Comparison of ENCODE assay signal across 9 cellular contexts in genomic region chr2:218395456-218395825, GRCh38. TPM values are rescaled to one million over a fixed set of nuclear protein-coding genes. Genes with fewer than 3 reads are reported as not detected.
DNase-seq lines count a peak whose midpoint lies in the region; ATAC-seq, FAIRE-seq and TF ChIP-seq lines count a peak whose summit lies in the region.
"Had no signal": no experiment of that assay in that cellular context is flagged by ENCODE, and none has a peak within 500 bp of the region (broad histone marks: within the 10 kb centered on the region; RNA-seq: fewer than 3 reads in every experiment).

No MANE protein-coding gene starts in this region.

- H3K9ac ChIP-seq in GM12878 (ENCODE audit: control insufficient read depth, insufficient read depth, low read length): peak overlapping the region; percentile 64

- H3K36me3 Mint-ChIP-seq in activated T-cell treated with anti-CD3 and anti-CD28 coated beads, Interleukin-2, amount 50 U/mL, for 4 hours (ENCODE audit: insufficient read depth): no peaks in the 10 kb centered on the region
- no peaks in the 10 kb centered on the region for H3K36me3 Mint-ChIP-seq in type B pancreatic cell

- no peak for TF ChIP-seq EP300 in GM12878 (IDR thresholded peaks at IDR 0.05; ENCODE audit: borderline replicate concordance in 1 of 2, control insufficient read depth in 1 of 2, low read depth in 2 of 2, low read length in 2 of 2)

- 11% methylated on average over 16 of the region's 16 CpGs for WGBS in GM12878 (ENCODE audit: insufficient coverage, insufficient replicate concordance, low lambda C conversion rate, missing lambda C conversion rate)

- TF ChIP-seq RAD21 in GM12878 (IDR thresholded peaks at IDR 0.05; ENCODE audit: insufficient read depth, low read depth, low read length): no peak

- no peaks in the 10 kb centered on the region for H3K9me3 ChIP-seq in GM12878 (replicated peaks; ENCODE audit: control insufficient read depth, insufficient read depth, low read length)
- no peaks in the 10 kb centered on the region for H3K9me3 ChIP-seq in lower lobe of right lung

- H3K79me2 ChIP-seq in GM12878 (ENCODE audit: control insufficient read depth, insufficient read depth, low read length): peaks cover 32% of the 10 kb centered on the region

- peak overlapping the region; percentile 51; the same call in 1 of the 2 replicates for H3K4me3 ChIP-seq in GM12878
- H3K4me3 ChIP-seq in lower lobe of right lung: peak overlapping the region; percentile 99

- H3K27ac Mint-ChIP-seq in type B pancreatic cell: peak overlapping the region; percentile 99

- H3K27me3 Mint-ChIP-seq in activated T-cell treated with anti-CD3 and anti-CD28 coated beads, Interleukin-2, amount 50 U/mL, for 4 hours (ENCODE audit: low read depth): no peaks in the 10 kb centered on the region
- H3K27me3 Mint-ChIP-seq in type B pancreatic cell: peaks cover 18% of the 10 kb centered on the region

- RAD21 ChIA-PET in GM12878 (lab: Charles Lee; ENCODE audit: unreplicated experiment): interaction anchor here (1.0 to 2.5 kb wide), 6 partner anchors 11 to 124 kb away, joined by 3 to 14 read pairs (median 4); partner anchors contain the start of gene SLC11A1

- POLR2A ChIA-PET in GM12878 (lab: Charles Lee): interaction anchor here (1.7 to 2.8 kb wide), 3 partner anchors 9 to 105 kb away, joined by 8 to 19 read pairs (median 19); no protein-coding TSS in a partner anchor

- in situ Hi-C loops in GM12878 (cut with MboI): loop anchor here (25.0 kb wide), 1 partner anchor 108 kb away; the partner anchor contains the start of gene TMBIM1

- BruUV-seq in GM12878 (replicated peaks; lab: Mats Ljungman, UMichigan): no TSS peak

- no peaks in the 10 kb centered on the region for H3K9me3 Mint-ChIP-seq in activated T-cell treated with anti-CD3 and anti-CD28 coated beads, Interleukin-2, amount 50 U/mL, for 4 hours
- no peaks in the 10 kb centered on the region for H3K9me3 Mint-ChIP-seq in type B pancreatic cell

- ATAC-seq in activated T-cell treated with anti-CD3 and anti-CD28 coated beads, Interleukin-2, amount 50 U/mL, for 4 hours: no peak
- ATAC-seq in GM12878: no peak
- ATAC-seq in lower lobe of right lung: no peak

- no peak for TF ChIP-seq CTCF in GM12878 (IDR thresholded peaks at IDR 0.05 in 2 of 3, conservative IDR thresholded peaks at IDR 0.05 in 1 of 3; ENCODE audit: control insufficient read depth in 2 of 3, extremely low read depth in 1 of 3, insufficient read depth in 1 of 3, low read depth in 3 of 3, low read length in 3 of 3)
- no peak for TF ChIP-seq CTCF in lower lobe of right lung (IDR thresholded peaks at IDR 0.05)
- TF ChIP-seq CTCF in type B pancreatic cell (conservative IDR thresholded peaks at IDR 0.05): no peak

- H3K27ac ChIP-seq in GM12878 (ENCODE audit: control insufficient read depth, insufficient read depth) (peak overlapping the region; percentile 96), lower lobe of right lung (peak overlapping the region; percentile 100)

- H3K27me3 ChIP-seq in GM12878 (replicated peaks in 1 of 2; ENCODE audit: control insufficient read depth in 2 of 2, insufficient read depth in 2 of 2, low read length in 1 of 2): no peaks in the 10 kb centered on the region
- no peaks in the 10 kb centered on the region for H3K27me3 ChIP-seq in lower lobe of right lung (ENCODE audit: low read depth)

- CTCF ChIA-PET in GM12878 (lab: Yijun Ruan, JAX): interaction anchor here (0.6 to 4.9 kb wide), 10 partner anchors 40 to 315 kb away, joined by 3 to 34 read pairs (median 6); partner anchors contain the start of gene TMBIM1

- DNase-seq in activated T-cell treated with anti-CD3 and anti-CD28 coated beads, Interleukin-2, amount 50 U/mL, for 4 hours: no peak
- DNase-seq in activated T-cell treated with anti-CD3 and anti-CD28 coated beads for 4 hours (no peak), GM12878 (ENCODE audit: low read depth, low spot score) (no peak), lower lobe of right lung (peak; percentile 59), type B pancreatic cell (ENCODE audit: extremely low spot score, unreplicated experiment) (no peak), KG1 (lab: John Stamatoyannopoulos, UW) (no peak), 8988T (no peak), RPMI8226 (no peak)

- H3K36me3 ChIP-seq in GM12878 (ENCODE audit: control insufficient read depth in 2 of 2, insufficient read depth in 2 of 2, low read length in 1 of 2) (no peaks in the 10 kb centered on the region), lower lobe of right lung (peaks cover 8% of the 10 kb centered on the region)

- H4K20me1 ChIP-seq in GM12878 (ENCODE audit: control insufficient read depth, insufficient read depth): no peaks in the 10 kb centered on the region

- intact Hi-C loops in GM12878 (cut with micrococcal nuclease; ENCODE audit: unreplicated experiment): loop anchor here (5.0 kb wide), 3 partner anchors 38 to 262 kb away; partner anchors contain the start of genes ARPC2, BCS1L, CATIP and ZNF142
- intact Hi-C loops in lower lobe of right lung (cut with DNase I): no loop called here

- no peak for FAIRE-seq in GM12878 (lab: Jason Lieb, UNC)

- no peak for TF ChIP-seq POLR2A in GM12878 (IDR thresholded peaks at IDR 0.05; ENCODE audit: low read depth, low read length)

- H3K4me3 Mint-ChIP-seq in activated T-cell treated with anti-CD3 and anti-CD28 coated beads, Interleukin-2, amount 50 U/mL, for 4 hours: peak overlapping the region; percentile 79
- peak overlapping the region; percentile 95 for H3K4me3 Mint-ChIP-seq in type B pancreatic cell

- peak overlapping the region; percentile 96 for H2AFZ ChIP-seq in GM12878 (ENCODE audit: control insufficient read depth, low read depth, low read length)

- SMC1A ChIA-PET in GM12878 (lab: Charles Lee; ENCODE audit: uncharacterized antibody, unreplicated experiment): interaction anchor here (1.0 to 1.2 kb wide), 2 partner anchors 39 to 94 kb away, joined by 3 read pairs; partner anchors contain the start of gene CATIP

- H3K4me1 Mint-ChIP-seq in activated T-cell treated with anti-CD3 and anti-CD28 coated beads, Interleukin-2, amount 50 U/mL, for 4 hours (ENCODE audit: low read depth): peaks cover 36% of the 10 kb centered on the region
- peaks cover 17% of the 10 kb centered on the region for H3K4me1 Mint-ChIP-seq in type B pancreatic cell (ENCODE audit: unreplicated experiment)

- H3K4me2 ChIP-seq in GM12878 (ENCODE audit: control insufficient read depth, insufficient read depth): peak overlapping the region; percentile 93

- H3K4me1 ChIP-seq in GM12878 (ENCODE audit: control insufficient read depth, insufficient read depth, low read length) (peaks cover 27% of the 10 kb centered on the region), lower lobe of right lung (peaks cover 31% of the 10 kb centered on the region)

RNA-seq across cellular contexts. Expression of gene CTDSP1, which starts 4.2 kb away (rescaled TPM):
- total RNA-seq in activated T-cell treated with anti-CD3 and anti-CD28 coated beads, Interleukin-2, amount 50 U/mL, for 4 hours: 10 to 100 TPM; 42.8 to 58.0 (median 52.7) TPM
- total RNA-seq in GM12878 (2013; cell fraction: nucleolus; rRNA removed): 73.6 and 91.2 TPM in 2 replicates
- total RNA-seq in GM12878 (2014; rRNA removed) (52.5 and 56.5 TPM in 2 replicates), GM12878 (2014; rRNA removed; fragmentation: Illumina TruSeq; extraction: Trizol) (30.9 and 32.5 TPM in 2 replicates), GM12878 (2021) (71.2 and 75.9 TPM in 2 replicates), lower lobe of right lung (168 TPM), type B pancreatic cell (ENCODE audit: low replicate concordance) (96.4 and 112 TPM in 2 replicates)
- polyA plus RNA-seq in GM12878 (2011; ENCODE audit: low read depth): 22.2 TPM
- polyA plus RNA-seq in GM12878 (2011; rRNA removed) (37.1 and 75.5 TPM in 2 replicates), GM12878 (2014; fragmentation: Illumina TruSeq; extraction: Trizol) (12.5 and 36.4 TPM in 2 replicates), GM12878 (2014; fragmentation: Nextera tagmentation; extraction: Ambion mirVana) (1 to 10 TPM; 3.0 to 6.2 TPM), GM12878 (2014; rRNA removed) (72.7 and 83.1 TPM in 2 replicates), GM12878 (2016; fragmentation: Nextera tagmentation; extraction: Ambion mirVana) (10 to 100 TPM; 13.7 to 15.6 TPM)
- 98.4 and 116 TPM in 2 replicates for polyA plus RNA-seq in GM12878 (2011; cell fraction: cytosol; rRNA removed)
- polyA plus RNA-seq in GM12878 (2011; cell fraction: nucleus; rRNA removed): 462 and 514 TPM in 2 replicates
- polyA plus RNA-seq in GM12878 (2012): 47.9 and 48.0 TPM in 2 replicates
- 53.1 and 87.5 TPM in 2 replicates for polyA minus RNA-seq in GM12878 (2011; rRNA and poly(A)+ RNA removed)
- 22.9 and 28.7 TPM in 2 replicates for polyA minus RNA-seq in GM12878 (2011; cell fraction: cytosol; rRNA and poly(A)+ RNA removed)
- 85.7 and 129 TPM in 2 replicates for polyA minus RNA-seq in GM12878 (2011; cell fraction: nucleus; rRNA and poly(A)+ RNA removed)

RNA-seq across cellular contexts. Expression of gene SLC11A1, which starts 13.4 kb away (rescaled TPM):
- total RNA-seq in activated T-cell treated with anti-CD3 and anti-CD28 coated beads, Interleukin-2, amount 50 U/mL, for 4 hours: under 1 TPM; 0.05 to 0.61 (median 0.05) TPM
- 0.42 and 0.73 TPM in 2 replicates for total RNA-seq in GM12878 (2013; cell fraction: nucleolus; rRNA removed)
- total RNA-seq in GM12878 (2014; rRNA removed): 0.11 and 0.28 TPM in 2 replicates
- total RNA-seq in GM12878 (2014; rRNA removed; fragmentation: Illumina TruSeq; extraction: Trizol): 0.05 and 0.13 TPM in 2 replicates
- total RNA-seq in GM12878 (2021): 0.38 and 0.56 TPM in 2 replicates
- not detected for polyA plus RNA-seq in GM12878 (2011; ENCODE audit: low read depth)
- polyA plus RNA-seq in GM12878 (2011; rRNA removed): 0.06 and 0.11 TPM in 2 replicates
- 0.25 and 0.32 TPM in 2 replicates for polyA plus RNA-seq in GM12878 (2011; cell fraction: cytosol; rRNA removed)
- 0.90 and 1.4 TPM in 2 replicates for polyA plus RNA-seq in GM12878 (2011; cell fraction: nucleus; rRNA removed)
- polyA plus RNA-seq in GM12878 (2012): 0.08 and 0.15 TPM in 2 replicates
- polyA plus RNA-seq in GM12878 (2014; fragmentation: Illumina TruSeq; extraction: Trizol): 0.04 TPM in 1 of 2 replicates, not detected in the other
- under 1 TPM; 0.03 to 0.07 TPM for polyA plus RNA-seq in GM12878 (2014; fragmentation: Nextera tagmentation; extraction: Ambion mirVana)
- 0.09 and 0.22 TPM in 2 replicates for polyA plus RNA-seq in GM12878 (2014; rRNA removed)
- polyA plus RNA-seq in GM12878 (2016; fragmentation: Nextera tagmentation; extraction: Ambion mirVana): under 1 TPM; 0.15 to 0.18 TPM
- 0.67 TPM in 1 of 2 replicates, not detected in the other for polyA minus RNA-seq in GM12878 (2011; rRNA and poly(A)+ RNA removed)
- polyA minus RNA-seq in GM12878 (2011; cell fraction: cytosol; rRNA and poly(A)+ RNA removed): 0.42 and 0.94 TPM in 2 replicates
- 1.1 TPM in 2 replicates for polyA minus RNA-seq in GM12878 (2011; cell fraction: nucleus; rRNA and poly(A)+ RNA removed)
- total RNA-seq in lower lobe of right lung: 419 TPM
- 0.39 and 0.64 TPM in 2 replicates for total RNA-seq in type B pancreatic cell (ENCODE audit: low replicate concordance)

RNA-seq across cellular contexts. Expression of gene VIL1, which starts 23.5 kb away (rescaled TPM):
- under 1 TPM; 0.11 to 0.24 (median 0.23) TPM for total RNA-seq in activated T-cell treated with anti-CD3 and anti-CD28 coated beads, Interleukin-2, amount 50 U/mL, for 4 hours
- 0.07 TPM in 1 of 2 replicates, not detected in the other for total RNA-seq in GM12878 (2013; cell fraction: nucleolus; rRNA removed)
- total RNA-seq in GM12878 (2014; rRNA removed) (0.16 and 0.34 TPM in 2 replicates), GM12878 (2014; rRNA removed; fragmentation: Illumina TruSeq; extraction: Trizol) (0.05 and 0.09 TPM in 2 replicates), GM12878 (2021) (0.13 and 0.62 TPM in 2 replicates), lower lobe of right lung (0.41 TPM), type B pancreatic cell (ENCODE audit: low replicate concordance) (64.6 and 142 TPM in 2 replicates)
- polyA plus RNA-seq in GM12878 (2011; ENCODE audit: low read depth): 0.20 TPM
- polyA plus RNA-seq in GM12878 (2011; rRNA removed) (0.61 and 1.9 TPM in 2 replicates), GM12878 (2014; fragmentation: Illumina TruSeq; extraction: Trizol) (0.07 TPM in 1 of 2 replicates, not detected in the other), GM12878 (2014; fragmentation: Nextera tagmentation; extraction: Ambion mirVana) (1 to 10 TPM in 1 of 2 experiments, under 1 TPM in 1; 0.66 to 1.1 TPM), GM12878 (2014; rRNA removed) (0.03 TPM in 2 replicates), GM12878 (2016; fragmentation: Nextera tagmentation; extraction: Ambion mirVana) (under 1 TPM; 0.12 to 0.33 TPM)
- polyA plus RNA-seq in GM12878 (2011; cell fraction: cytosol; rRNA removed): 4.0 and 4.9 TPM in 2 replicates
- polyA plus RNA-seq in GM12878 (2011; cell fraction: nucleus; rRNA removed): 4.4 and 8.0 TPM in 2 replicates
- polyA plus RNA-seq in GM12878 (2012): 0.14 and 0.74 TPM in 2 replicates
- polyA minus RNA-seq in GM12878 (2011; rRNA and poly(A)+ RNA removed): 5.5 and 6.8 TPM in 2 replicates
- polyA minus RNA-seq in GM12878 (2011; cell fraction: cytosol; rRNA and poly(A)+ RNA removed): 1.6 and 2.3 TPM in 2 replicates
- 0.60 and 3.2 TPM in 2 replicates for polyA minus RNA-seq in GM12878 (2011; cell fraction: nucleus; rRNA and poly(A)+ RNA removed)
- total RNA-seq: T-helper 1 cell treated with Interleukin-12 subunit alpha and Interleukin-12 subunit beta and Interleukin-4 antibody, amounts not matched to agents 30 ng/mL and 1 ng/mL, for 36 hours had no signal

RNA-seq across cellular contexts. Expression of gene CATIP, which starts 38.8 kb away (rescaled TPM):
- not detected for total RNA-seq in activated T-cell treated with anti-CD3 and anti-CD28 coated beads, Interleukin-2, amount 50 U/mL, for 4 hours
- total RNA-seq in GM12878 (2013; cell fraction: nucleolus; rRNA removed): not detected in 2 replicates
- total RNA-seq in GM12878 (2014; rRNA removed) (not detected in 2 replicates), GM12878 (2014; rRNA removed; fragmentation: Illumina TruSeq; extraction: Trizol) (not detected in 2 replicates), GM12878 (2021) (not detected in 2 replicates), lower lobe of right lung (5.6 TPM), type B pancreatic cell (ENCODE audit: low replicate concordance) (0.21 and 4.1 TPM in 2 replicates)
- polyA plus RNA-seq in GM12878 (2011; ENCODE audit: low read depth): not detected
- polyA plus RNA-seq in GM12878 (2011; rRNA removed) (not detected in 2 replicates), GM12878 (2014; fragmentation: Illumina TruSeq; extraction: Trizol) (not detected in 2 replicates), GM12878 (2014; fragmentation: Nextera tagmentation; extraction: Ambion mirVana) (under 1 TPM; 0.04 to 0.05 TPM), GM12878 (2014; rRNA removed) (not detected in 2 replicates), GM12878 (2016; fragmentation: Nextera tagmentation; extraction: Ambion mirVana) (under 1 TPM in 1 of 2 experiments, not detected in 1; 0.11 TPM)
- polyA plus RNA-seq in GM12878 (2011; cell fraction: cytosol; rRNA removed): not detected in 2 replicates
- 0.26 TPM in 1 of 2 replicates, not detected in the other for polyA plus RNA-seq in GM12878 (2011; cell fraction: nucleus; rRNA removed)
- polyA plus RNA-seq in GM12878 (2012): 0.04 and 0.05 TPM in 2 replicates
- not detected in 2 replicates for polyA minus RNA-seq in GM12878 (2011; rRNA and poly(A)+ RNA removed)
- polyA minus RNA-seq in GM12878 (2011; cell fraction: cytosol; rRNA and poly(A)+ RNA removed): not detected in 2 replicates
- polyA minus RNA-seq in GM12878 (2011; cell fraction: nucleus; rRNA and poly(A)+ RNA removed): not detected in 2 replicates
- total RNA-seq: T-helper 1 cell treated with Interleukin-12 subunit alpha and Interleukin-12 subunit beta and Interleukin-4 antibody, amounts not matched to agents 30 ng/mL and 1 ng/mL, for 36 hours had no signal

Comparison
In these comparisons a context has a peak if more than half of its experiments do, and no peak if none do; other contexts are left out.
1. RNA of gene SLC11A1, which starts 13.4 kb away (total RNA-seq): 419 TPM in lower lobe of right lung (single experiment); 0.39 to 0.64 TPM in type B pancreatic cell, 0.05 to 0.73 TPM in GM12878 and 0.05 to 0.61 TPM in activated T-cell treated with anti-CD3 and anti-CD28 coated beads, Interleukin-2, amount 50 U/mL, for 4 hours; every median in the first group is over 100 times any median in the second.
2. RNA of gene VIL1, which starts 23.5 kb away (total RNA-seq): 64.6 to 142 TPM in type B pancreatic cell; 0.41 TPM in lower lobe of right lung (single experiment), 0.05 to 0.62 TPM in GM12878 and 0.11 to 0.24 TPM in activated T-cell treated with anti-CD3 and anti-CD28 coated beads, Interleukin-2, amount 50 U/mL, for 4 hours; every median in the first group is over 10 times any median in the second.